31 cellular contexts compared by ENCODE assay signal in the genomic region with DNA sequence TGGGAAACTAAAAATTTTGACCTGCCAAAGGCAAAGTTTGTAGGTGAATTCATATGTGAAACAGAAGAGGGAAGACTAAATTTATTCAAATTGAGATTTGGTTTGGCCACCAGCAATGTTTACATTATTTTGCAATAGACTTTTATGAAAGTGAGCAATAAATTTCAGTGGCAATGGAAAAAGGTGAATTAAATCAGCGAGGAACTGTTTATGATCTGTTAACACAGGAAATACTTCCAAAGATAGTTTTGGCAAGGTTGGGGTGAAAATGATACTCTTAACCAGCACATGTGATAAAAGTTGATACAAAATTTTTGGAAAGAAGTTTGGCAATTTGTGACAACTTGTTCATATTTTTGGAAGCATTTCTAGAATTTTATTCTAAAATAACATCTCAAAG.
"Had no signal": no experiment of that assay in that cellular context is flagged by ENCODE, and none has a peak within 500 bp of the region (broad histone marks: within the 10 kb centered on the region; RNA-seq: fewer than 3 reads in every experiment).

No MANE protein-coding gene starts in this region.

- H3K27me3 ChIP-seq: brain microvascular endothelial cell had no signal

- H3K36me3 ChIP-seq: brain microvascular endothelial cell had no signal

- FAIRE-seq: RCC 7860 had no signal

- H3K4me3 ChIP-seq: PC-9 had no signal

- H3K27ac ChIP-seq: brain microvascular endothelial cell, KMS-11, PC-9, VCaP had no signal

- ATAC-seq: activated naive CD8-positive, alpha-beta T cell treated with anti-CD3 and anti-CD28 coated beads, Interleukin-2, amount 50 U/mL, for 24 hours; activated T-cell treated with anti-CD3 and anti-CD28 coated beads, Interleukin-2, amount 50 U/mL, for 4 hours had no signal

- DNase-seq: activated B cell treated with CpG ODN at 0.5 μM for 24 hours; activated CD4-positive, alpha-beta memory T cell treated with anti-CD3 and anti-CD28 coated beads for 36 hours; activated CD4-positive, alpha-beta T cell treated with anti-CD3 and anti-CD28 coated beads for 4 hours; activated CD4-positive, alpha-beta T cell treated with anti-CD3 and anti-CD28 coated beads, Interleukin-2, amount 50 U/mL, for 1 hour; activated CD4-positive, CD25-positive, alpha-beta regulatory T cell treated with anti-CD3 and anti-CD28 coated beads, Interleukin-2, amount 50 U/mL, for 72 hours; activated CD8-positive, alpha-beta memory T cell treated with anti-CD3 and anti-CD28 coated beads, Interleukin-2, amount 50 U/mL, for 4 hours; activated naive CD4-positive, alpha-beta T cell treated with anti-CD3 and anti-CD28 coated beads, Interleukin-2, amount 10 ng/mL, durations not matched to agents 7 days and 5 days; activated naive CD8-positive, alpha-beta T cell treated with anti-CD3 and anti-CD28 coated beads, Interleukin-2, amount 50 U/mL, for 24 hours; activated T-cell treated with anti-CD3 and anti-CD28 coated beads for 4 hours; activated T-cell treated with anti-CD3 and anti-CD28 coated beads, Interleukin-2, amount 50 U/mL, for 4 hours; anterior cingulate cortex; brain microvascular endothelial cell; MM.1S; NCI-H1092 treated with DMSO at 0.1 percent for 48 hours; NCI-H146; NCI-H187; NCI-H2029 treated with DMSO at 0.1 percent for 48 hours; NCI-H2107; NCI-H2171; NCI-H510A treated with DMSO at 0.1 percent for 48 hours; NCI-H526 treated with DMSO at 0.1 percent for 48 hours; NCI-H774; PC-9; Right ventricle myocardium superior; SW 1271; T-helper 1 cell; T-helper 2 cell; T-helper 9 cell had no signal
